8 cellular contexts compared by ENCODE assay signal in the genomic region with DNA sequence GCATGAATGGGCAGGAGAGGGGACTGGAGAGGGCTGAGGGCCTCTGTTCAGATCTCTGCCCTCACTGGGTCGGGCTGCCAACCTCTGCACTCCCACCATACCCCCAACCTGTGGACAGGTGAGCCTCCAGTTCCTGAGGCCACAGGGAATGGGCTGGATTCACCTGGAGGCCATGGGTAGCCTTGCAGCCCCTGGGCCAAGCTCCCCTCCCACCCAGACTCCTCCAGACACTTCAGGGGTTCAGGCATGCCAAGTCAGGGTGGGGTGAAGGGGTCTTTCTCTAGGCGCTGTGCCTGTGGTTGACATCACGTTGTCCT.
DNase-seq lines count a peak whose midpoint lies in the region; ATAC-seq and TF ChIP-seq lines count a peak whose summit lies in the region.

No MANE protein-coding gene starts in this region.

- H3K4me1 ChIP-seq in right atrium auricular region, result peaks cover 3 to 100% of the 10 kb centered on the region in 2 donors
- peaks cover 41% of the 10 kb centered on the region for H3K4me1 ChIP-seq in neural progenitor cell

- DNase-seq in right atrium auricular region (ENCODE audit: low spot score) (no peak), Right ventricle myocardium inferior (ENCODE audit: missing footprints) (no peak), neural progenitor cell (ENCODE audit: low spot score) (no peak), GM03348 (ENCODE audit: low spot score) (no peak), T1000 (lab: John Stamatoyannopoulos, UW) (no peak), iPS-NIHi11 (ENCODE audit: low spot score) (no peak)
- no peak for DNase-seq in effector memory CD8-positive, alpha-beta T cell

- no peak overlapping the region for H3K9ac ChIP-seq in neural progenitor cell

- H3K79me2 ChIP-seq in neural progenitor cell (ENCODE audit: low read depth), result peaks cover 5% of the 10 kb centered on the region

- H3K4me2 ChIP-seq in neural progenitor cell, result peak overlapping the region; percentile 27

- peaks cover 5% of the 10 kb centered on the region for H3F3A ChIP-seq in neural progenitor cell (ENCODE audit: low read depth)

- H3K4me3 ChIP-seq in right atrium auricular region (peak overlapping the region in 1 of 2 donors; percentile 2), neural progenitor cell (no peak overlapping the region)

- no peaks in the 10 kb centered on the region for H3K36me3 ChIP-seq in right atrium auricular region
- H3K36me3 ChIP-seq in neural progenitor cell, result no peaks in the 10 kb centered on the region

- peak overlapping the region; percentile 93 to 98 for H3K27ac ChIP-seq in right atrium auricular region
- H3K27ac ChIP-seq in neural progenitor cell, result no peak overlapping the region

- H3K27me3 ChIP-seq in right atrium auricular region (no peaks in the 10 kb centered on the region), neural progenitor cell (no peaks in the 10 kb centered on the region)

- no peak for TF ChIP-seq CTCF in right atrium auricular region (IDR thresholded peaks at IDR 0.05)
- no peak for TF ChIP-seq CTCF in neural progenitor cell (IDR thresholded peaks at IDR 0.05)

- H2AFZ ChIP-seq in neural progenitor cell (replicated peaks), result no peak overlapping the region

- no peaks in the 10 kb centered on the region for H3K9me3 Mint-ChIP-seq in effector memory CD8-positive, alpha-beta T cell
- H3K9me3 Mint-ChIP-seq in neural progenitor cell, result no peaks in the 10 kb centered on the region

- peak overlapping the region; percentile 89 to 92 for H3K27ac Mint-ChIP-seq in effector memory CD8-positive, alpha-beta T cell
- no peak overlapping the region for H3K27ac Mint-ChIP-seq in neural progenitor cell

- H3K4me3 Mint-ChIP-seq in effector memory CD8-positive, alpha-beta T cell, result peak overlapping the region in 1 of 2 donors; percentile 49
- H3K4me3 Mint-ChIP-seq in neural progenitor cell, result no peak overlapping the region

- peaks cover 21 to 43% of the 10 kb centered on the region in 2 donors for H3K4me1 Mint-ChIP-seq in effector memory CD8-positive, alpha-beta T cell (ENCODE audit: low read depth in 2 of 2)
- peaks cover 43% of the 10 kb centered on the region for H3K4me1 Mint-ChIP-seq in neural progenitor cell

- no peaks in the 10 kb centered on the region for H3K9me3 ChIP-seq in right atrium auricular region
- H3K9me3 ChIP-seq in neural progenitor cell (ENCODE audit: low read depth), result no peaks in the 10 kb centered on the region

- H3K36me3 Mint-ChIP-seq in effector memory CD8-positive, alpha-beta T cell (ENCODE audit: insufficient read depth), result no peaks in the 10 kb centered on the region
- no peaks in the 10 kb centered on the region for H3K36me3 Mint-ChIP-seq in neural progenitor cell

- no peaks in the 10 kb centered on the region for H3K27me3 Mint-ChIP-seq in effector memory CD8-positive, alpha-beta T cell
- peaks cover 5% of the 10 kb centered on the region for H3K27me3 Mint-ChIP-seq in neural progenitor cell (ENCODE audit: insufficient read depth, low read depth)

- peaks cover 90% of the 10 kb centered on the region for H4K20me1 ChIP-seq in neural progenitor cell (ENCODE audit: low read depth)

- intact Hi-C loops in Right ventricle myocardium inferior (cut with DNase I), result no loop called here

- ATAC-seq in Right ventricle myocardium inferior (no peak), GM21367 (IDR thresholded peaks at IDR 0.05; ENCODE audit: unreplicated experiment) (no peak)
- ATAC-seq in effector memory CD8-positive, alpha-beta T cell (replicated peaks), result no peak
